2 cellular contexts compared by ENCODE assay signal in the genomic region with DNA sequence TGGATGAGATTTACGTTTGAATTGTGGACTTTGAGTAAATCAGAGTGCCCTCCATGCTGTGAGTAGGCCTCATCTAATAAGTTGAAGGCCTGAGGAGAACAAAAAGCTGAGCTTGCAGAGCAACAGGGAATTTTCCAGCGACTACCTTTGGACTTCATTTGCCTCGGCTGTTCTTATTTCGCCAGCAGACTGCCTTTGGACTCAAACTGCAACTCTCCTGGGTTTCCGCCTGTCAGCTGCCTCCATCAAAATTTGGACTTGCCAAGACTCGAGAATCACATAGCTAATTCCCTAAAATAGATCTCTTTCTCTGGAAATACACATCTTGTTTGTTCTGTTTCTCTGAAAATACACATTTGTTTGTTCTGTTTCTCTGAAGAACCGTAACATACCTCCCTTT.
TF ChIP-seq lines count a peak whose summit lies in the region.

No MANE protein-coding gene starts in this region.

TF ChIP-seq in GM23338, 12 proteins besides CTCF, POLR2A, EP300 and RAD21:
- TF ChIP-seq, protein P1, sequence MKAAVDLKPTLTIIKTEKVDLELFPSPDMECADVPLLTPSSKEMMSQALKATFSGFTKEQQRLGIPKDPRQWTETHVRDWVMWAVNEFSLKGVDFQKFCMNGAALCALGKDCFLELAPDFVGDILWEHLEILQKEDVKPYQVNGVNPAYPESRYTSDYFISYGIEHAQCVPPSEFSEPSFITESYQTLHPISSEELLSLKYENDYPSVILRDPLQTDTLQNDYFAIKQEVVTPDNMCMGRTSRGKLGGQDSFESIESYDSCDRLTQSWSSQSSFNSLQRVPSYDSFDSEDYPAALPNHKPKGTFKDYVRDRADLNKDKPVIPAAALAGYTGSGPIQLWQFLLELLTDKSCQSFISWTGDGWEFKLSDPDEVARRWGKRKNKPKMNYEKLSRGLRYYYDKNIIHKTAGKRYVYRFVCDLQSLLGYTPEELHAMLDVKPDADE (IDR thresholded peaks at IDR 0.05) = no peak
- TF ChIP-seq EZH2phosphoT487 (IDR thresholded peaks at IDR 0.05; ENCODE audit: unreplicated experiment) (no peak), NANOG (IDR thresholded peaks at IDR 0.05; ENCODE audit: borderline replicate concordance) (no peak), POLR2AphosphoS5 (IDR thresholded peaks at IDR 0.05; ENCODE audit: low read depth) (no peak), CREB1 (CRISPR knock-in tag; IDR thresholded peaks at IDR 0.05; ENCODE audit: low read depth) (no peak), JUNB (IDR thresholded peaks at IDR 0.05; ENCODE audit: unreplicated experiment) (no peak)
- TF ChIP-seq, protein P2, sequence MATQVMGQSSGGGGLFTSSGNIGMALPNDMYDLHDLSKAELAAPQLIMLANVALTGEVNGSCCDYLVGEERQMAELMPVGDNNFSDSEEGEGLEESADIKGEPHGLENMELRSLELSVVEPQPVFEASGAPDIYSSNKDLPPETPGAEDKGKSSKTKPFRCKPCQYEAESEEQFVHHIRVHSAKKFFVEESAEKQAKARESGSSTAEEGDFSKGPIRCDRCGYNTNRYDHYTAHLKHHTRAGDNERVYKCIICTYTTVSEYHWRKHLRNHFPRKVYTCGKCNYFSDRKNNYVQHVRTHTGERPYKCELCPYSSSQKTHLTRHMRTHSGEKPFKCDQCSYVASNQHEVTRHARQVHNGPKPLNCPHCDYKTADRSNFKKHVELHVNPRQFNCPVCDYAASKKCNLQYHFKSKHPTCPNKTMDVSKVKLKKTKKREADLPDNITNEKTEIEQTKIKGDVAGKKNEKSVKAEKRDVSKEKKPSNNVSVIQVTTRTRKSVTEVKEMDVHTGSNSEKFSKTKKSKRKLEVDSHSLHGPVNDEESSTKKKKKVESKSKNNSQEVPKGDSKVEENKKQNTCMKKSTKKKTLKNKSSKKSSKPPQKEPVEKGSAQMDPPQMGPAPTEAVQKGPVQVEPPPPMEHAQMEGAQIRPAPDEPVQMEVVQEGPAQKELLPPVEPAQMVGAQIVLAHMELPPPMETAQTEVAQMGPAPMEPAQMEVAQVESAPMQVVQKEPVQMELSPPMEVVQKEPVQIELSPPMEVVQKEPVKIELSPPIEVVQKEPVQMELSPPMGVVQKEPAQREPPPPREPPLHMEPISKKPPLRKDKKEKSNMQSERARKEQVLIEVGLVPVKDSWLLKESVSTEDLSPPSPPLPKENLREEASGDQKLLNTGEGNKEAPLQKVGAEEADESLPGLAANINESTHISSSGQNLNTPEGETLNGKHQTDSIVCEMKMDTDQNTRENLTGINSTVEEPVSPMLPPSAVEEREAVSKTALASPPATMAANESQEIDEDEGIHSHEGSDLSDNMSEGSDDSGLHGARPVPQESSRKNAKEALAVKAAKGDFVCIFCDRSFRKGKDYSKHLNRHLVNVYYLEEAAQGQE (IDR thresholded peaks at IDR 0.05; ENCODE audit: unreplicated experiment) = no peak
- TF ChIP-seq, protein P3, sequence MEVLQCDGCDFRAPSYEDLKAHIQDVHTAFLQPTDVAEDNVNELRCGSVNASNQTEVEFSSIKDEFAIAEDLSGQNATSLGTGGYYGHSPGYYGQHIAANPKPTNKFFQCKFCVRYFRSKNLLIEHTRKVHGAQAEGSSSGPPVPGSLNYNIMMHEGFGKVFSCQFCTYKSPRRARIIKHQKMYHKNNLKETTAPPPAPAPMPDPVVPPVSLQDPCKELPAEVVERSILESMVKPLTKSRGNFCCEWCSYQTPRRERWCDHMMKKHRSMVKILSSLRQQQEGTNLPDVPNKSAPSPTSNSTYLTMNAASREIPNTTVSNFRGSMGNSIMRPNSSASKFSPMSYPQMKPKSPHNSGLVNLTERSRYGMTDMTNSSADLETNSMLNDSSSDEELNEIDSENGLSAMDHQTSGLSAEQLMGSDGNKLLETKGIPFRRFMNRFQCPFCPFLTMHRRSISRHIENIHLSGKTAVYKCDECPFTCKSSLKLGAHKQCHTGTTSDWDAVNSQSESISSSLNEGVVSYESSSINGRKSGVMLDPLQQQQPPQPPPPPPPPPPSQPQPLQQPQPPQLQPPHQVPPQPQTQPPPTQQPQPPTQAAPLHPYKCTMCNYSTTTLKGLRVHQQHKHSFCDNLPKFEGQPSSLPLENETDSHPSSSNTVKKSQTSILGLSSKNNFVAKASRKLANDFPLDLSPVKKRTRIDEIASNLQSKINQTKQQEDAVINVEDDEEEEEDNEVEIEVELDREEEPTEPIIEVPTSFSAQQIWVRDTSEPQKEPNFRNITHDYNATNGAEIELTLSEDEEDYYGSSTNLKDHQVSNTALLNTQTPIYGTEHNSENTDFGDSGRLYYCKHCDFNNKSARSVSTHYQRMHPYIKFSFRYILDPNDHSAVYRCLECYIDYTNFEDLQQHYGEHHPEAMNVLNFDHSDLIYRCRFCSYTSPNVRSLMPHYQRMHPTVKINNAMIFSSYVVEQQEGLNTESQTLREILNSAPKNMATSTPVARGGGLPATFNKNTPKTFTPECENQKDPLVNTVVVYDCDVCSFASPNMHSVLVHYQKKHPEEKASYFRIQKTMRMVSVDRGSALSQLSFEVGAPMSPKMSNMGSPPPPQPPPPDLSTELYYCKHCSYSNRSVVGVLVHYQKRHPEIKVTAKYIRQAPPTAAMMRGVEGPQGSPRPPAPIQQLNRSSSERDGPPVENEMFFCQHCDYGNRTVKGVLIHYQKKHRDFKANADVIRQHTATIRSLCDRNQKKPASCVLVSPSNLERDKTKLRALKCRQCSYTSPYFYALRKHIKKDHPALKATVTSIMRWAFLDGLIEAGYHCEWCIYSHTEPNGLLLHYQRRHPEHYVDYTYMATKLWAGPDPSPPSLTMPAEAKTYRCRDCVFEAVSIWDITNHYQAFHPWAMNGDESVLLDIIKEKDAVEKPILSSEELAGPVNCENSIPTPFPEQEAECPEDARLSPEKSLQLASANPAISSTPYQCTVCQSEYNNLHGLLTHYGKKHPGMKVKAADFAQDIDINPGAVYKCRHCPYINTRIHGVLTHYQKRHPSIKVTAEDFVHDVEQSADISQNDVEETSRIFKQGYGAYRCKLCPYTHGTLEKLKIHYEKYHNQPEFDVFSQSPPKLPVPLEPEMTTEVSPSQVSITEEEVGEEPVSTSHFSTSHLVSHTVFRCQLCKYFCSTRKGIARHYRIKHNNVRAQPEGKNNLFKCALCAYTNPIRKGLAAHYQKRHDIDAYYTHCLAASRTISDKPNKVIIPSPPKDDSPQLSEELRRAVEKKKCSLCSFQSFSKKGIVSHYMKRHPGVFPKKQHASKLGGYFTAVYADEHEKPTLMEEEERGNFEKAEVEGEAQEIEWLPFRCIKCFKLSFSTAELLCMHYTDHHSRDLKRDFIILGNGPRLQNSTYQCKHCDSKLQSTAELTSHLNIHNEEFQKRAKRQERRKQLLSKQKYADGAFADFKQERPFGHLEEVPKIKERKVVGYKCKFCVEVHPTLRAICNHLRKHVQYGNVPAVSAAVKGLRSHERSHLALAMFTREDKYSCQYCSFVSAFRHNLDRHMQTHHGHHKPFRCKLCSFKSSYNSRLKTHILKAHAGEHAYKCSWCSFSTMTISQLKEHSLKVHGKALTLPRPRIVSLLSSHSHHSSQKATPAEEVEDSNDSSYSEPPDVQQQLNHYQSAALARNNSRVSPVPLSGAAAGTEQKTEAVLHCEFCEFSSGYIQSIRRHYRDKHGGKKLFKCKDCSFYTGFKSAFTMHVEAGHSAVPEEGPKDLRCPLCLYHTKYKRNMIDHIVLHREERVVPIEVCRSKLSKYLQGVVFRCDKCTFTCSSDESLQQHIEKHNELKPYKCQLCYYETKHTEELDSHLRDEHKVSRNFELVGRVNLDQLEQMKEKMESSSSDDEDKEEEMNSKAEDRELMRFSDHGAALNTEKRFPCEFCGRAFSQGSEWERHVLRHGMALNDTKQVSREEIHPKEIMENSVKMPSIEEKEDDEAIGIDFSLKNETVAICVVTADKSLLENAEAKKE (CRISPR knock-in tag; IDR thresholded peaks at IDR 0.05) = no peak

TF ChIP-seq in H1, 55 proteins besides CTCF, POLR2A, EP300 and RAD21:
- no peak for TF ChIP-seq PHF8 (conservative IDR thresholded peaks at IDR 0.05; ENCODE audit: low read depth, low read length)
- TF ChIP-seq, protein P4, sequence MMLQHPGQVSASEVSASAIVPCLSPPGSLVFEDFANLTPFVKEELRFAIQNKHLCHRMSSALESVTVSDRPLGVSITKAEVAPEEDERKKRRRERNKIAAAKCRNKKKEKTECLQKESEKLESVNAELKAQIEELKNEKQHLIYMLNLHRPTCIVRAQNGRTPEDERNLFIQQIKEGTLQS (IDR thresholded peaks at IDR 0.05; ENCODE audit: insufficient read depth, low read depth, low read length) = no peak
TF ChIP-seq in H1: peak in this region for 0.
